8 cellular contexts compared by ENCODE assay signal in the genomic region with DNA sequence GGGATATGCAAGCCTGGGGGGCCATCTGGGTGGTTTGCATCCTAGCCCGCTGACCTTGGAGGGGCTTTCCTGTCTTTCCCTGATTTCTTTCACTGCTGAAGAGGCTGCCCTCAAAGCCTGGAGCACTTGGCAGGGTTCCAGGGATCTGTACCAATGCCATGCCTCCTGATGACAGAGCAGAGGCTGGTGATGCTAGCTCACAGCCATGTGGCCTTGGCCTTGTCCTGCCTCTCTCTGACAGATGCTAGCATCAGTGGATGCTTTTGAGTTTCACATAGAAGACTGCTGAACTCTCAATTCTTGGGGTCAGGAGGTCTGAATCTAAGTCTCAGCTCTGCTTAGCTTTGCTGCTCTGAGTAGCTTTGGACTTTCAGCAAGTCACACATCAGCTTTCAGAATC. TPM values are rescaled to one million over a fixed set of nuclear protein-coding genes. Genes with fewer than 3 reads are reported as not detected.
DNase-seq lines count a peak whose midpoint lies in the region; ATAC-seq, FAIRE-seq and TF ChIP-seq lines count a peak whose summit lies in the region.

No MANE protein-coding gene starts in this region.

- H3K4me3 ChIP-seq in GM12878: no peak overlapping the region; the same call in 1 of the 2 replicates

- no peaks in the 10 kb centered on the region for H3K27me3 ChIP-seq in GM12878 (replicated peaks in 1 of 2; ENCODE audit: control insufficient read depth in 2 of 2, insufficient read depth in 2 of 2, low read length in 1 of 2)

- intact Hi-C loops in GM12878 (cut with micrococcal nuclease; ENCODE audit: unreplicated experiment) (loop anchor here (2.0 to 5.0 kb wide), 3 partner anchors 157 to 409 kb away; no protein-coding TSS in a partner anchor), sciatic nerve (cut with DNase I) (no loop called here)

- H3K4me1 ChIP-seq in GM12878 (ENCODE audit: control insufficient read depth, insufficient read depth, low read length): peaks cover 18% of the 10 kb centered on the region

- BruUV-seq in GM12878 (replicated peaks; lab: Mats Ljungman, UMichigan): no TSS peak

- TF ChIP-seq POLR2A in GM12878 (IDR thresholded peaks at IDR 0.05; ENCODE audit: low read depth, low read length): no peak

- H3K9ac ChIP-seq in GM12878 (ENCODE audit: control insufficient read depth, insufficient read depth, low read length): peak overlapping the region; percentile 22; the same call in 1 of the 2 replicates

- no peaks in the 10 kb centered on the region for H3K9me3 ChIP-seq in GM12878 (replicated peaks; ENCODE audit: control insufficient read depth, insufficient read depth, low read length)

- peak overlapping the region; percentile 38 for H3K27ac ChIP-seq in GM12878 (ENCODE audit: control insufficient read depth, insufficient read depth)

- peak; percentile 65 for FAIRE-seq in GM12878 (lab: Jason Lieb, UNC)

- no peak for TF ChIP-seq EP300 in GM12878 (IDR thresholded peaks at IDR 0.05; ENCODE audit: borderline replicate concordance in 1 of 2, control insufficient read depth in 1 of 2, low read depth in 2 of 2, low read length in 2 of 2)

- H3K79me2 ChIP-seq in GM12878 (ENCODE audit: control insufficient read depth, insufficient read depth, low read length): no peaks in the 10 kb centered on the region

- SMC1A ChIA-PET in GM12878 (lab: Charles Lee; ENCODE audit: uncharacterized antibody, unreplicated experiment): interaction anchor here (0.6 to 3.5 kb wide), 26 partner anchors 7 to 527 kb away, joined by 3 to 40 read pairs (median 6); no protein-coding TSS in a partner anchor

- POLR2A ChIA-PET in GM12878 (lab: Charles Lee): interaction anchor here (0.6 to 1.8 kb wide), 5 partner anchors 20 to 118 kb away, joined by 4 to 6 read pairs (median 5); no protein-coding TSS in a partner anchor

- no peaks in the 10 kb centered on the region for H4K20me1 ChIP-seq in GM12878 (ENCODE audit: control insufficient read depth, insufficient read depth)

- CTCF ChIA-PET in GM12878 (lab: Yijun Ruan, JAX): interaction anchor here (0.6 to 4.8 kb wide), 13 partner anchors 12 to 409 kb away, joined by 3 to 33 read pairs (median 6); no protein-coding TSS in a partner anchor

- ATAC-seq in GM18870 (IDR thresholded peaks at IDR 0.05; ENCODE audit: unreplicated experiment): peak; percentile 39
- peak; percentile 22 for ATAC-seq in HG03558 (IDR thresholded peaks at IDR 0.05; ENCODE audit: extremely low read depth, unreplicated experiment)
- peak; percentile 59 for ATAC-seq in GM12878
- ATAC-seq in sciatic nerve: peak; percentile 61
- ATAC-seq in GM18519 (IDR thresholded peaks at IDR 0.05; ENCODE audit: low FRiP score, unreplicated experiment): no peak
- ATAC-seq in GM19324 (IDR thresholded peaks at IDR 0.05; ENCODE audit: low FRiP score, unreplicated experiment): no peak

- no peak for TF ChIP-seq RAD21 in GM12878 (IDR thresholded peaks at IDR 0.05; ENCODE audit: insufficient read depth, low read depth, low read length)

- no peaks in the 10 kb centered on the region for H3K36me3 ChIP-seq in GM12878 (ENCODE audit: control insufficient read depth in 2 of 2, insufficient read depth in 2 of 2, low read length in 1 of 2)

- RAD21 ChIA-PET in GM12878 (lab: Charles Lee; ENCODE audit: unreplicated experiment): interaction anchor here (0.7 to 4.6 kb wide), 22 partner anchors 8 to 426 kb away, joined by 3 to 28 read pairs (median 10); partner anchors contain the start of gene RREB1

- 79% methylated on average over 1 of the region's 1 CpG for WGBS in GM12878 (ENCODE audit: insufficient coverage, insufficient replicate concordance, low lambda C conversion rate, missing lambda C conversion rate)

- DNase-seq in Ammon's horn (ENCODE audit: low spot score): peak; percentile 44
- DNase-seq in GM12878 (ENCODE audit: low read depth, low spot score): no peak
- DNase-seq in sciatic nerve (ENCODE audit: low spot score): peak; percentile 73
- DNase-seq in NCI-H1436 (lab: John Stamatoyannopoulos, UW): no peak

- in situ Hi-C loops in GM12878 (cut with MboI): no loop called here

- peak overlapping the region; percentile 74; the same call in 1 of the 2 replicates for H3K4me2 ChIP-seq in GM12878 (ENCODE audit: control insufficient read depth, insufficient read depth)

- no peak for TF ChIP-seq CTCF in GM12878 (IDR thresholded peaks at IDR 0.05 in 2 of 3, conservative IDR thresholded peaks at IDR 0.05 in 1 of 3; ENCODE audit: control insufficient read depth in 2 of 3, extremely low read depth in 1 of 3, insufficient read depth in 1 of 3, low read depth in 3 of 3, low read length in 3 of 3)

- H2AFZ ChIP-seq in GM12878 (ENCODE audit: control insufficient read depth, low read depth, low read length): no peak overlapping the region; the same call in 1 of the 2 replicates

TF ChIP-seq in GM12878, 131 proteins besides CTCF, POLR2A, EP300 and RAD21 (continues in another document):
- TF ChIP-seq ZNF207 (IDR thresholded peaks at IDR 0.05; ENCODE audit: borderline replicate concordance): no peak
- no peak for TF ChIP-seq CHD1 (IDR thresholded peaks at IDR 0.05; ENCODE audit: low read depth, low read length)
- no peak for TF ChIP-seq EED (IDR thresholded peaks at IDR 0.05; ENCODE audit: low read depth)
- no peak for TF ChIP-seq BCL3 (IDR thresholded peaks at IDR 0.05; ENCODE audit: borderline replicate concordance, insufficient read depth, low read depth, low read length, poor library complexity, severe bottlenecking)
- no peak for TF ChIP-seq TARDBP (IDR thresholded peaks at IDR 0.05; ENCODE audit: borderline replicate concordance)
- TF ChIP-seq CEBPZ (IDR thresholded peaks at IDR 0.05; ENCODE audit: low read depth, low read length): no peak
- no peak for TF ChIP-seq BMI1 (IDR thresholded peaks at IDR 0.05; ENCODE audit: borderline replicate concordance)

RNA-seq across cellular contexts. Expression of gene RREB1, which starts 21.9 kb away (rescaled TPM):
- 160 and 173 TPM in 2 replicates for total RNA-seq in GM12878 (2013; cell fraction: nucleolus; rRNA removed)
- 12.3 and 14.9 TPM in 2 replicates for total RNA-seq in GM12878 (2014; rRNA removed)
- 12.4 and 12.5 TPM in 2 replicates for total RNA-seq in GM12878 (2014; rRNA removed; fragmentation: Illumina TruSeq; extraction: Trizol)
- 27.3 and 30.3 TPM in 2 replicates for total RNA-seq in GM12878 (2021)
- 5.8 TPM for polyA plus RNA-seq in GM12878 (2011; ENCODE audit: low read depth)
- polyA plus RNA-seq in GM12878 (2011; rRNA removed): 2.9 and 3.1 TPM in 2 replicates
- 2.9 and 4.9 TPM in 2 replicates for polyA plus RNA-seq in GM12878 (2011; cell fraction: cytosol; rRNA removed)
- polyA plus RNA-seq in GM12878 (2011; cell fraction: nucleus; rRNA removed): 13.5 and 17.6 TPM in 2 replicates
- 11.1 and 11.2 TPM in 2 replicates for polyA plus RNA-seq in GM12878 (2012)
- 4.4 and 7.2 TPM in 2 replicates for polyA plus RNA-seq in GM12878 (2014; fragmentation: Illumina TruSeq; extraction: Trizol)
- polyA plus RNA-seq in GM12878 (2014; fragmentation: Nextera tagmentation; extraction: Ambion mirVana): 1 to 10 TPM; 1.9 to 2.1 TPM
- 9.3 and 11.3 TPM in 2 replicates for polyA plus RNA-seq in GM12878 (2014; rRNA removed)
- polyA plus RNA-seq in GM12878 (2016; fragmentation: Nextera tagmentation; extraction: Ambion mirVana): 1 to 10 TPM; 7.9 to 9.9 TPM
- 39.6 and 43.2 TPM in 2 replicates for polyA minus RNA-seq in GM12878 (2011; rRNA and poly(A)+ RNA removed)
- polyA minus RNA-seq in GM12878 (2011; cell fraction: cytosol; rRNA and poly(A)+ RNA removed): 10.9 and 14.4 TPM in 2 replicates
- polyA minus RNA-seq in GM12878 (2011; cell fraction: nucleus; rRNA and poly(A)+ RNA removed): 39.0 and 65.1 TPM in 2 replicates
- total RNA-seq in sciatic nerve: 50.6 TPM

Comparison
In these comparisons a context has a peak if more than half of its experiments do, and no peak if none do; other contexts are left out.
1. DNase-seq: peak in Ammon's horn (single experiment) and sciatic nerve (single experiment); none in GM12878 (single experiment) and NCI-H1436 (single experiment).
2. ATAC-seq: peak in GM18870 (single experiment), HG03558 (single experiment), GM12878 (single experiment) and sciatic nerve (single experiment); none in GM18519 (single experiment) and GM19324 (single experiment).